In genomic region chr1:30852026-30852425, GRCh38 we compare ENCODE assay signal across 13 cellular contexts. TPM values are rescaled to one million over a fixed set of nuclear protein-coding genes. Genes with fewer than 3 reads are reported as not detected.
DNase-seq lines count a peak whose midpoint lies in the region; ATAC-seq, FAIRE-seq and TF ChIP-seq lines count a peak whose summit lies in the region.
"Had no signal": no experiment of that assay in that cellular context is flagged by ENCODE, and none has a peak within 500 bp of the region (broad histone marks: within the 10 kb centered on the region; RNA-seq: fewer than 3 reads in every experiment).

No MANE protein-coding gene starts in this region.

- intact Hi-C loops in gastrocnemius medialis (cut with DNase I; ENCODE audit: low total_unique reads): no loop called here

- no peak for FAIRE-seq in bronchial epithelial cell (lab: Jason Lieb, UNC)
- FAIRE-seq: colon had no signal

- no peak overlapping the region for H2AFZ ChIP-seq in GM23248

- in situ Hi-C loops in GM23248 (cut with MboI): no loop called here
- in situ Hi-C loops in gastrocnemius medialis (cut with MboI; ENCODE audit: low sequenced_read_pairs in 4 of 4): no loop called here

- H3K27me3 ChIP-seq in GM23248 (replicated peaks; ENCODE audit: insufficient read depth) (peaks cover 6% of the 10 kb centered on the region; the same call in 1 of the 2 replicates), bronchial epithelial cell (ENCODE audit: control insufficient read depth, insufficient read depth, low read length) (peaks cover 5% of the 10 kb centered on the region), gastrocnemius medialis (no peaks in the 10 kb centered on the region)

- DNase-seq in GM23248 (peak; percentile 53), bronchial epithelial cell (ENCODE audit: low read depth) (peak; percentile 24), iris pigment epithelial cell (ENCODE audit: low read depth) (peak; percentile 37), gastrocnemius medialis (peak; percentile 37 to 46), islet precursor cell (no peak)
- DNase-seq: NCI-H2171; SHP77; stimulated activated naive CD4-positive, alpha-beta T cell had no signal

- 29 to 32% methylated on average over 5 of the region's 5 CpGs for WGBS in GM23248 (ENCODE audit: low coverage in 1 of 2, low lambda C conversion rate in 2 of 2, missing lambda C conversion rate in 2 of 2), 2 experiments

- H3K9ac ChIP-seq in GM23248: no peak overlapping the region

- H3K4me1 ChIP-seq in GM23248 (ENCODE audit: insufficient read depth): peaks cover 8% of the 10 kb centered on the region
- no peaks in the 10 kb centered on the region for H3K4me1 ChIP-seq in gastrocnemius medialis

- no peak for TF ChIP-seq POLR2A in gastrocnemius medialis (IDR thresholded peaks at IDR 0.05)

- ATAC-seq in gastrocnemius medialis (peak; percentile 41 to 57), HG02610 (IDR thresholded peaks at IDR 0.05; ENCODE audit: unreplicated experiment) (no peak), HG03159 (IDR thresholded peaks at IDR 0.05; ENCODE audit: unreplicated experiment) (no peak), GM21447 (IDR thresholded peaks at IDR 0.05; ENCODE audit: unreplicated experiment) (no peak)
- ATAC-seq: WTC11 had no signal

- TF ChIP-seq CTCF in bronchial epithelial cell (IDR thresholded peaks at IDR 0.05; ENCODE audit: insufficient read depth, low read length, severe bottlenecking): no peak
- TF ChIP-seq CTCF in gastrocnemius medialis (IDR thresholded peaks at IDR 0.05 in 4 of 5, conservative IDR thresholded peaks at IDR 0.05 in 1 of 5): no peak

- no peak overlapping the region for H3K27ac ChIP-seq in GM23248
- H3K27ac ChIP-seq in gastrocnemius medialis: peak overlapping the region in 3 of 4 donors; percentile 27 to 58 (median 33)

- no peaks in the 10 kb centered on the region for H3K9me2 ChIP-seq in GM23248 (ENCODE audit: insufficient read depth)

- H3K4me2 ChIP-seq in GM23248 (ENCODE audit: unreplicated experiment): no peak overlapping the region

- no peaks in the 10 kb centered on the region for H3K9me3 ChIP-seq in GM23248 (ENCODE audit: low read depth)
- H3K9me3 ChIP-seq in gastrocnemius medialis: no peaks in the 10 kb centered on the region

- H3K79me2 ChIP-seq in GM23248 (ENCODE audit: insufficient read depth): no peaks in the 10 kb centered on the region

- H4K20me1 ChIP-seq in GM23248 (ENCODE audit: insufficient read depth): no peaks in the 10 kb centered on the region

- H3K36me3 ChIP-seq in GM23248 (ENCODE audit: low read depth) (no peaks in the 10 kb centered on the region), bronchial epithelial cell (ENCODE audit: control insufficient read depth, insufficient read depth, low read length) (no peaks in the 10 kb centered on the region), gastrocnemius medialis (no peaks in the 10 kb centered on the region)

- H3K4me3 ChIP-seq in GM23248: no peak overlapping the region
- H3K4me3 ChIP-seq in bronchial epithelial cell (ENCODE audit: low read depth, low read length): no peak overlapping the region
- no peak overlapping the region for H3K4me3 ChIP-seq in gastrocnemius medialis

- H3F3A ChIP-seq in GM23248 (ENCODE audit: insufficient read depth): 0 out of 2 replicates have a peak, but pooled peaks cover 3% of the 10 kb centered on the region

RNA-seq across cellular contexts. Expression of gene SDC3, which starts 56.5 kb away (rescaled TPM):
- 39.7 and 40.7 TPM in 2 replicates for total RNA-seq in GM23248 (2014; rRNA removed; shearing (Covaris generic))
- 6.6 and 6.9 TPM in 2 replicates for polyA plus RNA-seq in GM23248 (2016; fragmentation: Nextera tagmentation; extraction: Ambion mirVana)
- 2.4 and 4.7 TPM in 2 replicates for total RNA-seq in bronchial epithelial cell
- total RNA-seq in gastrocnemius medialis: 1 to 10 TPM; 2.7 to 5.6 (median 3.0) TPM

Comparison
In these comparisons a context has a peak if more than half of its experiments do, and no peak if none do; other contexts are left out.
1. ATAC-seq: peak in gastrocnemius medialis (2 of 2); none in HG02610 (single experiment), HG03159 (single experiment) and GM21447 (single experiment).